In the genomic region with DNA sequence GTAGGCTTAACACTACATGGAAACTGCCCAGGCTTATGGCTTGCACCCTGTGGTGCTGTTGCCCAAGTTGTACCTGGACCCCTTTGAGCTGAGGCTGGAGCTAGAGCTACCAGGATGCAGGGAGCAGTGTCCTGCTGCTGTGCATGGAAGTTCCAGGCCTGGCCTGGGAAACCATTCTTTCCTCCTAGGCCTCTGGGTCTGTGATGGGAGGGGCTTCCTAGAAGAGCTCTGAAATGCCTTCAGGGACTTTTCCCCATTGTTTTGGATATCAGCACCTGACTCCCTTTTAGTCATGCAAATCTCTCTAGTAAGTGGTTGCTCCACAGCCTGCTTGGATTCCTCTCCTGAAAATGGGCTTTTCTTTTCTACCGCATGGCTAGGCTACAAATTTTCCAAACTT, we compare ENCODE assay signal across 29 cellular contexts. TPM values are rescaled to one million over a fixed set of nuclear protein-coding genes. Genes with fewer than 3 reads are reported as not detected.
DNase-seq lines count a peak whose midpoint lies in the region; ATAC-seq, FAIRE-seq and TF ChIP-seq lines count a peak whose summit lies in the region.
"Had no signal": no experiment of that assay in that cellular context is flagged by ENCODE, and none has a peak within 500 bp of the region (broad histone marks: within the 10 kb centered on the region; RNA-seq: fewer than 3 reads in every experiment).

No MANE protein-coding gene starts in this region.

- H3K14ac ChIP-seq in H1 (ENCODE audit: insufficient read length): no peak overlapping the region

- peaks cover 52% of the 10 kb centered on the region for H3F3A ChIP-seq in MM.1S (ENCODE audit: insufficient read depth, low read length)

- no peak for ATAC-seq in activated CD8-positive, alpha-beta T cell treated with anti-CD3 and anti-CD28 coated beads for 36 hours
- ATAC-seq in activated CD8-positive, alpha-beta T cell treated with anti-CD3 and anti-CD28 coated beads, Interleukin-2, amount 10 ng/mL, durations not matched to agents 7 days and 5 days: no peak
- no peak for ATAC-seq in aorta (ENCODE audit: low FRiP score)
- ATAC-seq: CD8-positive, alpha-beta T cell; GM12878; HCT116; Panc1 had no signal

- FAIRE-seq in H1 (lab: Jason Lieb, UNC): no peak
- FAIRE-seq: GM12878 had no signal

- POLR2A ChIA-PET in activated CD8-positive, alpha-beta T cell treated with anti-CD3 and anti-CD28 coated beads for 36 hours (lab: Charles Lee): no interaction called here
- POLR2A ChIA-PET in activated CD8-positive, alpha-beta T cell treated with anti-CD3 and anti-CD28 coated beads, Interleukin-2, amount 10 ng/mL, durations not matched to agents 7 days and 5 days (lab: Charles Lee): no interaction called here
- POLR2A ChIA-PET in H1 (lab: Charles Lee; ENCODE audit: partially characterized antibody): interaction anchor here (0.9 to 1.2 kb wide), 2 partner anchors 10 kb away, joined by 3 to 4 read pairs; no protein-coding TSS in a partner anchor

- no peak for TF ChIP-seq RAD21 in H1 (IDR thresholded peaks at IDR 0.05 in 1 of 2, conservative IDR thresholded peaks at IDR 0.05 in 1 of 2; ENCODE audit: low read depth in 2 of 2, low read length in 2 of 2)

- no peaks in the 10 kb centered on the region for H3K9me2 ChIP-seq in MM.1S (replicated peaks; ENCODE audit: insufficient read depth, low read length)

- WGBS in H1 (ENCODE audit: extremely low coverage in 1 of 2, insufficient coverage in 1 of 2, insufficient read length in 1 of 2, insufficient replicate concordance in 2 of 2, low coverage in 1 of 2, low lambda C conversion rate in 2 of 2, missing lambda C conversion rate in 1 of 2), 2 experiments: 90% methylated on average over 1 of the region's 1 CpG; no CpG with 5 or more reads in 1 of the 2 experiments
- WGBS in aorta, 2 donors: 96 to 97% methylated on average over 1 of the region's 1 CpG

- H3K36me3 Mint-ChIP-seq in activated CD8-positive, alpha-beta T cell treated with anti-CD3 and anti-CD28 coated beads for 36 hours (ENCODE audit: low read depth): peaks cover 30% of the 10 kb centered on the region
- peaks cover 42% of the 10 kb centered on the region for H3K36me3 Mint-ChIP-seq in activated CD8-positive, alpha-beta T cell treated with anti-CD3 and anti-CD28 coated beads, Interleukin-2, amount 10 ng/mL, durations not matched to agents 7 days and 5 days (ENCODE audit: low read depth)

- H2BK15ac ChIP-seq in H1 (ENCODE audit: low read length): no peak overlapping the region

- H3K79me2 ChIP-seq in MM.1S (ENCODE audit: low read length): no peaks in the 10 kb centered on the region
- no peaks in the 10 kb centered on the region for H3K79me2 ChIP-seq in H1 (ENCODE audit: control insufficient read depth in 1 of 2, insufficient read depth in 2 of 2, low read length in 2 of 2)

- H4K91ac ChIP-seq in H1 (replicated peaks; ENCODE audit: insufficient read length, low read length): no peak overlapping the region

- in situ Hi-C loops in brain microvascular endothelial cell (cut with HindIII; ENCODE audit: low pct_ligation_motif_present, low sequenced_read_pairs): no loop called here

- H3K27me3 ChIP-seq in MM.1S (replicated peaks; ENCODE audit: insufficient read depth, low read length) (no peaks in the 10 kb centered on the region), H1 (replicated peaks in 1 of 4; ENCODE audit: control insufficient read depth in 3 of 4, extremely low read depth in 1 of 4, insufficient read depth in 3 of 4, low read length in 3 of 4) (no peaks in the 10 kb centered on the region), brain microvascular endothelial cell (replicated peaks) (no peaks in the 10 kb centered on the region), aorta (ENCODE audit: control insufficient read depth in 1 of 2, insufficient read depth in 2 of 2, low read length in 1 of 2) (no peaks in the 10 kb centered on the region)

- no peak overlapping the region for H3K4ac ChIP-seq in H1 (replicated peaks; ENCODE audit: insufficient read length, low read depth, low read length)

- H3K27ac ChIP-seq in MM.1S (ENCODE audit: low read length) (peak overlapping the region; percentile 93; the same call in 1 of the 2 replicates), H1 (ENCODE audit: low read depth, low read length) (no peak overlapping the region), brain microvascular endothelial cell (no peak overlapping the region), aorta (ENCODE audit: low read depth in 1 of 2, low read length in 2 of 2) (no peak overlapping the region)
- H3K27ac ChIP-seq: 22Rv1, RWPE1, SK-N-MC had no signal

- H3K9ac ChIP-seq in MM.1S (ENCODE audit: low read length) (no peak overlapping the region), H1 (replicated peaks in 1 of 4; ENCODE audit: extremely low read depth in 1 of 4, low read depth in 3 of 4, low read length in 3 of 4) (no peak overlapping the region)

- no peak overlapping the region for H3K23ac ChIP-seq in H1 (ENCODE audit: insufficient read length)

- H3K9me3 ChIP-seq in MM.1S (replicated peaks; ENCODE audit: insufficient read depth, low read length): no peaks in the 10 kb centered on the region
- peaks cover 31 to 38% of the 10 kb centered on the region in 2 experiments for H3K9me3 ChIP-seq in H1 (ENCODE audit: insufficient read depth in 2 of 2, low read depth in 1 of 2, low read length in 1 of 2)
- peaks cover 11% of the 10 kb centered on the region for H3K9me3 ChIP-seq in aorta (ENCODE audit: control insufficient read depth, low read length)

- no peak overlapping the region for H2AFZ ChIP-seq in MM.1S (ENCODE audit: low read length)
- H2AFZ ChIP-seq in H1 (ENCODE audit: low read length): no peak overlapping the region

- H3K4me1 ChIP-seq in MM.1S (ENCODE audit: low read length): peaks cover 50% of the 10 kb centered on the region
- H3K4me1 ChIP-seq in H1 (replicated peaks in 1 of 4; ENCODE audit: control insufficient read depth in 3 of 4, insufficient read depth in 4 of 4, low read length in 3 of 4): no peaks in the 10 kb centered on the region
- no peaks in the 10 kb centered on the region for H3K4me1 ChIP-seq in aorta (ENCODE audit: control insufficient read depth in 1 of 2, insufficient read depth in 2 of 2, low read length in 2 of 2)
- H3K4me1 ChIP-seq: Caco-2 had no signal

- CTCF ChIA-PET in activated CD8-positive, alpha-beta T cell treated with anti-CD3 and anti-CD28 coated beads for 36 hours (lab: Charles Lee): interaction anchor here (1.1 to 1.2 kb wide), 2 partner anchors 69 to 116 kb away, joined by 3 to 5 read pairs; no protein-coding TSS in a partner anchor
- CTCF ChIA-PET in activated CD8-positive, alpha-beta T cell treated with anti-CD3 and anti-CD28 coated beads, Interleukin-2, amount 10 ng/mL, durations not matched to agents 7 days and 5 days (lab: Charles Lee): interaction anchor here (2.7 kb wide), 1 partner anchor 116 kb away, joined by 14 read pairs; no protein-coding TSS in a partner anchor
- CTCF ChIA-PET in H1 (lab: Charles Lee; ENCODE audit: partially characterized antibody): no interaction called here

- no peaks in the 10 kb centered on the region; the same call in 1 of the 2 replicates for H3K23me2 ChIP-seq in H1 (ENCODE audit: low read depth, low read length)

- no peak overlapping the region for H3K4me3 Mint-ChIP-seq in activated CD8-positive, alpha-beta T cell treated with anti-CD3 and anti-CD28 coated beads for 36 hours
- no peak overlapping the region for H3K4me3 Mint-ChIP-seq in activated CD8-positive, alpha-beta T cell treated with anti-CD3 and anti-CD28 coated beads, Interleukin-2, amount 10 ng/mL, durations not matched to agents 7 days and 5 days
- H3K4me3 Mint-ChIP-seq: CD8-positive, alpha-beta T cell had no signal

- DNase-seq in activated CD8-positive, alpha-beta T cell treated with anti-CD3 and anti-CD28 coated beads for 36 hours: peak; percentile 15
- no peak for DNase-seq in activated CD8-positive, alpha-beta T cell treated with anti-CD3 and anti-CD28 coated beads, Interleukin-2, amount 10 ng/mL, durations not matched to agents 7 days and 5 days
- DNase-seq in MM.1S (no peak), H1 (ENCODE audit: low read depth in 1 of 2, low spot score in 2 of 2) (no peak), brain microvascular endothelial cell (no peak), nucleus accumbens (lab: John Stamatoyannopoulos, UW) (no peak), AG08395 (ENCODE audit: low spot score) (no peak), aorta (no peak)
- DNase-seq: ACHN; Caco-2; CD8-positive, alpha-beta T cell; GDM1; Karpas-422; NCI-H1092 treated with DMSO at 0.1 percent for 48 hours; NCI-H1436 treated with DMSO at 0.1 percent for 48 hours; NCI-H1930; NCI-H2107; NCI-H446; NCI-H524 treated with DMSO at 0.1 percent for 48 hours; NCI-H82; SHP77 had no signal

- no peak overlapping the region for H2BK20ac ChIP-seq in H1 (ENCODE audit: low read length)

- no peak overlapping the region for H3K56ac ChIP-seq in H1 (replicated peaks; ENCODE audit: insufficient read length, low read depth, low read length)

- no peak overlapping the region for H2AK5ac ChIP-seq in H1 (ENCODE audit: low read depth, low read length)

- H3K36me3 ChIP-seq in MM.1S (replicated peaks; ENCODE audit: insufficient read depth, low read length) (no peaks in the 10 kb centered on the region), H1 (ENCODE audit: control insufficient read depth in 2 of 4, insufficient read depth in 4 of 4, low read length in 3 of 4) (no peaks in the 10 kb centered on the region), brain microvascular endothelial cell (replicated peaks) (no peaks in the 10 kb centered on the region), aorta (ENCODE audit: control insufficient read depth in 1 of 2, insufficient read depth in 2 of 2, low read length in 1 of 2) (no peaks in the 10 kb centered on the region)

- no peak overlapping the region for H3K27ac Mint-ChIP-seq in activated CD8-positive, alpha-beta T cell treated with anti-CD3 and anti-CD28 coated beads for 36 hours
- H3K27ac Mint-ChIP-seq in activated CD8-positive, alpha-beta T cell treated with anti-CD3 and anti-CD28 coated beads, Interleukin-2, amount 10 ng/mL, durations not matched to agents 7 days and 5 days: no peak overlapping the region
- H3K27ac Mint-ChIP-seq: CD8-positive, alpha-beta T cell had no signal

- no peak overlapping the region for H2BK12ac ChIP-seq in H1 (ENCODE audit: low read depth, low read length)

- H4K8ac ChIP-seq in H1 (ENCODE audit: extremely low read depth, insufficient read depth, low read length): no peak overlapping the region

- TF ChIP-seq CTCF in activated CD8-positive, alpha-beta T cell treated with anti-CD3 and anti-CD28 coated beads for 36 hours (IDR thresholded peaks at IDR 0.05): no peak
- TF ChIP-seq CTCF in MM.1S (IDR thresholded peaks at IDR 0.05; ENCODE audit: low read length) (no peak), H1 (IDR thresholded peaks at IDR 0.05; ENCODE audit: control extremely low read depth in 1 of 3, insufficient read depth in 1 of 3, low read depth in 1 of 3, low read length in 3 of 3) (no peak), brain microvascular endothelial cell (IDR thresholded peaks at IDR 0.05; ENCODE audit: low read depth, low read length, missing control alignments) (no peak)

- peaks cover 60% of the 10 kb centered on the region for H3K4me1 Mint-ChIP-seq in activated CD8-positive, alpha-beta T cell treated with anti-CD3 and anti-CD28 coated beads for 36 hours (ENCODE audit: low read depth)
- peaks cover 46% of the 10 kb centered on the region for H3K4me1 Mint-ChIP-seq in activated CD8-positive, alpha-beta T cell treated with anti-CD3 and anti-CD28 coated beads, Interleukin-2, amount 10 ng/mL, durations not matched to agents 7 days and 5 days (ENCODE audit: low read depth)

- no peak overlapping the region for H3K18ac ChIP-seq in H1 (ENCODE audit: extremely low read depth, low read length)

- no peaks in the 10 kb centered on the region for H3K79me1 ChIP-seq in H1 (ENCODE audit: low read depth, low read length)

- no peaks in the 10 kb centered on the region for H4K20me1 ChIP-seq in MM.1S (ENCODE audit: insufficient read depth, low read length)
- no peaks in the 10 kb centered on the region for H4K20me1 ChIP-seq in H1 (replicated peaks in 1 of 2; ENCODE audit: control insufficient read depth in 1 of 2, insufficient read depth in 2 of 2, low read length in 2 of 2)

- intact Hi-C loops in activated CD8-positive, alpha-beta T cell treated with anti-CD3 and anti-CD28 coated beads for 36 hours (cut with micrococcal nuclease): loop anchor here (5.0 kb wide), 2 partner anchors 128 to 173 kb away; a partner anchor contains a TSS
- intact Hi-C loops in aorta (cut with DNase I): loop anchor here in 1 of 2 donors (5.0 kb wide), 1 partner anchor 78 kb away; no protein-coding TSS in a partner anchor

- H3K9me3 Mint-ChIP-seq in activated CD8-positive, alpha-beta T cell treated with anti-CD3 and anti-CD28 coated beads for 36 hours: peaks cover 32% of the 10 kb centered on the region
- H3K9me3 Mint-ChIP-seq in activated CD8-positive, alpha-beta T cell treated with anti-CD3 and anti-CD28 coated beads, Interleukin-2, amount 10 ng/mL, durations not matched to agents 7 days and 5 days (ENCODE audit: insufficient read depth): peaks cover 36% of the 10 kb centered on the region

- H4K5ac ChIP-seq in H1 (ENCODE audit: insufficient read length, low read depth, low read length): no peak overlapping the region

- no peaks in the 10 kb centered on the region for H3K27me3 Mint-ChIP-seq in activated CD8-positive, alpha-beta T cell treated with anti-CD3 and anti-CD28 coated beads for 36 hours
- no peaks in the 10 kb centered on the region for H3K27me3 Mint-ChIP-seq in activated CD8-positive, alpha-beta T cell treated with anti-CD3 and anti-CD28 coated beads, Interleukin-2, amount 10 ng/mL, durations not matched to agents 7 days and 5 days (ENCODE audit: low read depth)

- no peak overlapping the region for H3K4me3 ChIP-seq in MM.1S (ENCODE audit: low read length)
- H3K4me3 ChIP-seq in H1 (ENCODE audit: extremely low read depth in 1 of 4, insufficient read depth in 2 of 4, low read depth in 3 of 4, low read length in 4 of 4): no peak overlapping the region
- no peak overlapping the region for H3K4me3 ChIP-seq in brain microvascular endothelial cell (ENCODE audit: low read depth, low read length)
- no peak overlapping the region for H3K4me3 ChIP-seq in aorta (ENCODE audit: low read length in 2 of 2)
- H3K4me3 ChIP-seq: GM12878, SK-N-MC had no signal

- TF ChIP-seq POLR2A in H1 (IDR thresholded peaks at IDR 0.05; ENCODE audit: control extremely low read depth in 1 of 2, low read depth in 2 of 2, low read length in 2 of 2): no peak

- H2BK120ac ChIP-seq in H1 (replicated peaks; ENCODE audit: low read depth, low read length): no peak overlapping the region

- H3K4me2 ChIP-seq in MM.1S (ENCODE audit: low read depth, low read length) (peak overlapping the region; percentile 5; the same call in 1 of the 2 replicates), H1 (ENCODE audit: insufficient read depth in 1 of 2, low read depth in 2 of 2, low read length in 2 of 2) (no peak overlapping the region)

- no peak for TF ChIP-seq EP300 in H1 (IDR thresholded peaks at IDR 0.05; ENCODE audit: borderline replicate concordance in 1 of 2, low read depth in 2 of 2, low read length in 2 of 2)

- H2BK5ac ChIP-seq in H1 (ENCODE audit: low read depth, low read length): no peak overlapping the region

RNA-seq across cellular contexts. Expression of a gene that starts 7.9 kb away (rescaled TPM):
- 10 to 100 TPM; 23.2 to 24.5 TPM for total RNA-seq in activated CD8-positive, alpha-beta T cell treated with anti-CD3 and anti-CD28 coated beads for 36 hours
- total RNA-seq in activated CD8-positive, alpha-beta T cell treated with anti-CD3 and anti-CD28 coated beads, Interleukin-2, amount 10 ng/mL, durations not matched to agents 7 days and 5 days: 10 to 100 TPM; 26.9 to 27.5 TPM
- total RNA-seq in H1 (2021; fragmentation: NEBNext Ultra II Directional; extraction: Animal tissue kit (Norgen Biotek cat#: 25700)): 8.1 and 9.3 TPM in 2 replicates
- polyA plus RNA-seq in H1 (2011; rRNA removed) (7.8 and 10.2 TPM in 2 replicates), aorta (1 to 10 TPM; 1.1 to 2.3 TPM)
- polyA plus RNA-seq in H1 (2011; cell fraction: cytosol; rRNA removed): 4.0 TPM
- 10.3 TPM for polyA plus RNA-seq in H1 (2011; cell fraction: nucleus; rRNA removed)
- 6.5 to 7.4 TPM (median 7.2 TPM) in 4 replicates for polyA plus RNA-seq in H1 (2012, experiment 1 of 2)
- polyA plus RNA-seq in H1 (2012, experiment 2 of 2): 5.5 TPM
- polyA plus RNA-seq in H1 (2013, experiment 1 of 2): 9.8 TPM
- 9.8 TPM for polyA plus RNA-seq in H1 (2013, experiment 2 of 2)
- 16.1 and 21.8 TPM in 2 replicates for polyA minus RNA-seq in H1 (2011; rRNA and poly(A)+ RNA removed)
- 5.1 TPM for polyA minus RNA-seq in H1 (2011; cell fraction: cytosol; rRNA and poly(A)+ RNA removed)
- polyA minus RNA-seq in H1 (2011; cell fraction: nucleus; rRNA and poly(A)+ RNA removed): 12.5 TPM
- 10 to 100 TPM; 12.6 to 15.3 TPM for total RNA-seq in aorta
- total RNA-seq: Caco-2, HT-29 had no signal
- polyA plus RNA-seq: BJ had no signal
